Comparison of ENCODE assay signal across 21 cellular contexts in the genomic region with DNA sequence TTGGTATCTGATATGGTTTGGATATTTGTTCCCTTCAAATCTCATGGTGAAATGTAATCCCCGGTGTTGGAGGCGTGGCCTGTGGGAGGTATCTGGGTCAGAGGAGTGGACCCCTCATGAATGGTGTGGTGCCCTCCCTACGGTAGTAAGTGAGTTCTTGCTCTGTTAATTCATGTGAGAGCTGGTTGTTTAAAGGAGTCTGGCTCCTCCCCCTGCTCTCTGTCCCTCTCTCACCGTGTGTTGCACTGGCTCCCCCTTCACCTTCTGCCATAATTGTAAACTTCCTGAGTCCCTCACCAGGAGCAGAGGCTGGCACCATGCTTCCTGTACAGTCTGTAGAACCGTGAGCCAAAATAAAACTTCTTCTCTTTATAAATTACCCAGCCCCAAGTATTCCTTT.
DNase-seq lines count a peak whose midpoint lies in the region; ATAC-seq and TF ChIP-seq lines count a peak whose summit lies in the region.
"Had no signal": no experiment of that assay in that cellular context is flagged by ENCODE, and none has a peak within 500 bp of the region (broad histone marks: within the 10 kb centered on the region; RNA-seq: fewer than 3 reads in every experiment).

No MANE protein-coding gene starts in this region.

- H4K20me1 ChIP-seq in neural progenitor cell (ENCODE audit: low read depth) = no peaks in the 10 kb centered on the region

- no peaks in the 10 kb centered on the region for H3F3A ChIP-seq in neural progenitor cell (ENCODE audit: low read depth)

- no peak overlapping the region for H2AFZ ChIP-seq in neural progenitor cell (replicated peaks)

- H3K79me2 ChIP-seq in neural progenitor cell (ENCODE audit: low read depth) = no peaks in the 10 kb centered on the region

- intact Hi-C loops in lower lobe of right lung (cut with DNase I) = no loop called here

- no peaks in the 10 kb centered on the region for H3K36me3 Mint-ChIP-seq in neural progenitor cell
- H3K36me3 Mint-ChIP-seq: brain; natural killer cell treated with Interleukin-12 subunit alpha and Interleukin-12 subunit beta and Interleukin-15 and Interleukin-18, amount 100 ng/mL, for 72 hours had no signal

- peak overlapping the region; percentile 44 for H3K27ac Mint-ChIP-seq in neural progenitor cell
- H3K27ac Mint-ChIP-seq: activated naive CD8-positive, alpha-beta T cell treated with anti-CD3 and anti-CD28 coated beads, Interleukin-2, amount 50 U/mL, for 24 hours; brain; natural killer cell treated with Interleukin-12 subunit alpha and Interleukin-12 subunit beta and Interleukin-15 and Interleukin-18, amount 100 ng/mL, for 72 hours; T-helper 17 cell had no signal

- H3K27me3 ChIP-seq in neural progenitor cell = no peaks in the 10 kb centered on the region
- no peaks in the 10 kb centered on the region for H3K27me3 ChIP-seq in lower lobe of right lung (ENCODE audit: low read depth)
- H3K27me3 ChIP-seq: thyroid gland had no signal

- peak; percentile 11 for DNase-seq in COR-L47 (lab: John Stamatoyannopoulos, UW)
- DNase-seq in H4 (ENCODE audit: low spot score) = peak; percentile 63
- no peak for DNase-seq in SK-N-MC (ENCODE audit: low read depth, low spot score)
- DNase-seq in neural progenitor cell (ENCODE audit: low spot score) = peak; percentile 14
- no peak for DNase-seq in NCI-H1092 (lab: John Stamatoyannopoulos, UW)
- DNase-seq in lower lobe of right lung = no peak
- DNase-seq: activated CD4-positive, alpha-beta T cell treated with anti-CD3 and anti-CD28 coated beads, Interleukin-2, amount 50 U/mL, for 4 hours; activated CD8-positive, alpha-beta memory T cell treated with anti-CD3 and anti-CD28 coated beads, Interleukin-2, amount 50 U/mL, for 48 hours; activated effector memory CD4-positive, alpha-beta T cell treated with Interleukin-2 at 50 U/mL for 16 hours; activated naive CD8-positive, alpha-beta T cell treated with anti-CD3 and anti-CD28 coated beads, Interleukin-2, amount 50 U/mL, for 24 hours; left cardiac atrium; NCI-H524 treated with DMSO at 0.1 percent for 48 hours; PC-3; SIG-M5; stimulated activated naive CD4-positive, alpha-beta T cell; T-helper 17 cell; thyroid gland had no signal

- no peak overlapping the region for H3K4me2 ChIP-seq in neural progenitor cell

- no peaks in the 10 kb centered on the region for H3K27me3 Mint-ChIP-seq in neural progenitor cell (ENCODE audit: insufficient read depth, low read depth)
- H3K27me3 Mint-ChIP-seq: activated naive CD8-positive, alpha-beta T cell treated with anti-CD3 and anti-CD28 coated beads, Interleukin-2, amount 50 U/mL, for 24 hours; natural killer cell treated with Interleukin-12 subunit alpha and Interleukin-12 subunit beta and Interleukin-15 and Interleukin-18, amount 100 ng/mL, for 72 hours; T-helper 17 cell had no signal

- H3K36me3 ChIP-seq in SK-N-MC (ENCODE audit: insufficient read depth, low read length) (no peaks in the 10 kb centered on the region), neural progenitor cell (no peaks in the 10 kb centered on the region), lower lobe of right lung (no peaks in the 10 kb centered on the region)
- H3K36me3 ChIP-seq: thyroid gland had no signal

- H3K9me3 ChIP-seq in SK-N-MC (ENCODE audit: low read depth, low read length) = no peaks in the 10 kb centered on the region
- no peaks in the 10 kb centered on the region for H3K9me3 ChIP-seq in neural progenitor cell (ENCODE audit: low read depth)
- H3K9me3 ChIP-seq in lower lobe of right lung = no peaks in the 10 kb centered on the region
- H3K9me3 ChIP-seq: thyroid gland had no signal

- ATAC-seq in HG03045 (IDR thresholded peaks at IDR 0.05; ENCODE audit: unreplicated experiment) (no peak), lower lobe of right lung (no peak)
- ATAC-seq: activated naive CD8-positive, alpha-beta T cell treated with anti-CD3 and anti-CD28 coated beads, Interleukin-2, amount 50 U/mL, for 24 hours; left cardiac atrium; natural killer cell treated with Interleukin-12 subunit alpha and Interleukin-12 subunit beta and Interleukin-15 and Interleukin-18, amount 100 ng/mL, for 72 hours; PC-3; T-helper 17 cell had no signal

- H3K4me3 Mint-ChIP-seq in neural progenitor cell = no peak overlapping the region
- H3K4me3 Mint-ChIP-seq: activated naive CD8-positive, alpha-beta T cell treated with anti-CD3 and anti-CD28 coated beads, Interleukin-2, amount 50 U/mL, for 24 hours; brain; natural killer cell treated with Interleukin-12 subunit alpha and Interleukin-12 subunit beta and Interleukin-15 and Interleukin-18, amount 100 ng/mL, for 72 hours; T-helper 17 cell had no signal

- H3K9ac ChIP-seq in SK-N-MC (ENCODE audit: insufficient read length) (no peak overlapping the region), neural progenitor cell (no peak overlapping the region)

- H3K4me1 ChIP-seq in neural progenitor cell = no peaks in the 10 kb centered on the region
- H3K4me1 ChIP-seq in lower lobe of right lung = no peaks in the 10 kb centered on the region
- H3K4me1 ChIP-seq: thyroid gland had no signal

- H3K27ac ChIP-seq in SK-N-MC (peak overlapping the region; percentile 16; the same call in 1 of the 2 replicates), neural progenitor cell (no peak overlapping the region), lower lobe of right lung (no peak overlapping the region)
- H3K27ac ChIP-seq: skin epidermis, thyroid gland had no signal

- TF ChIP-seq CTCF in neural progenitor cell (IDR thresholded peaks at IDR 0.05) (no peak), lower lobe of right lung (IDR thresholded peaks at IDR 0.05) (no peak)

- H3K4me3 ChIP-seq in SK-N-MC = no peak overlapping the region
- no peak overlapping the region for H3K4me3 ChIP-seq in neural progenitor cell
- no peak overlapping the region for H3K4me3 ChIP-seq in lower lobe of right lung
- H3K4me3 ChIP-seq: skin epidermis, thyroid gland had no signal

- H3K9me3 Mint-ChIP-seq in neural progenitor cell = no peaks in the 10 kb centered on the region
- H3K9me3 Mint-ChIP-seq: brain had no signal

- H3K4me1 Mint-ChIP-seq in neural progenitor cell = peaks cover 8% of the 10 kb centered on the region
- H3K4me1 Mint-ChIP-seq: activated naive CD8-positive, alpha-beta T cell treated with anti-CD3 and anti-CD28 coated beads, Interleukin-2, amount 50 U/mL, for 24 hours; T-helper 17 cell had no signal

Comparison
In these comparisons a context has a peak if more than half of its experiments do, and no peak if none do; other contexts are left out.
1. DNase-seq: peak in COR-L47 (single experiment), H4 (single experiment) and neural progenitor cell (single experiment); none in SK-N-MC (single experiment), NCI-H1092 (single experiment) and lower lobe of right lung (single experiment).